1 cellular context compared by ENCODE assay signal in the genomic region with DNA sequence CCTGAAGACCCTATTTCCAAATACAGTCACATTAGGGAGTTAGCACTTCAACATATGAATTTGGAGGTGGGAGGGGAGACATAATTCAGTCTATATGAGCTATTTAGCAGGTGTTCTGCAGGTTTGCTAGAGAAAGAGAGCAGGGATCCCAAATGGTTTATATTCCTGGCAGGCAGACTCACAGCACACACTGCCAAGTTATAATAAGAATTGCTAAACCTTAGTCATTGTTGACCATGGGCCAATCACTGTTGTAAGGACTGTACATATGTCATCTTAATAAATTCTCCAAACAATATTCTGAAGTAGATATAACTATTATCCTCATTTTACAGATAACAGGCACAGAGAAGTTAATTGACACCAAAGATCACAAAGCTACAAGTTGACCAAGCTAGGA.
TF ChIP-seq lines count a peak whose summit lies in the region.

No MANE protein-coding gene starts in this region.

TF ChIP-seq in IMR-90, 13 proteins besides CTCF, POLR2A, EP300 and RAD21:
- TF ChIP-seq NFE2L2 (IDR thresholded peaks at IDR 0.05; ENCODE audit: low read depth, low read length): no peak
- TF ChIP-seq FOS (IDR thresholded peaks at IDR 0.05; ENCODE audit: low read depth, low read length): no peak
- no peak for TF ChIP-seq CEBPB (IDR thresholded peaks at IDR 0.05; ENCODE audit: low read depth, low read length)
- TF ChIP-seq, protein P1, sequence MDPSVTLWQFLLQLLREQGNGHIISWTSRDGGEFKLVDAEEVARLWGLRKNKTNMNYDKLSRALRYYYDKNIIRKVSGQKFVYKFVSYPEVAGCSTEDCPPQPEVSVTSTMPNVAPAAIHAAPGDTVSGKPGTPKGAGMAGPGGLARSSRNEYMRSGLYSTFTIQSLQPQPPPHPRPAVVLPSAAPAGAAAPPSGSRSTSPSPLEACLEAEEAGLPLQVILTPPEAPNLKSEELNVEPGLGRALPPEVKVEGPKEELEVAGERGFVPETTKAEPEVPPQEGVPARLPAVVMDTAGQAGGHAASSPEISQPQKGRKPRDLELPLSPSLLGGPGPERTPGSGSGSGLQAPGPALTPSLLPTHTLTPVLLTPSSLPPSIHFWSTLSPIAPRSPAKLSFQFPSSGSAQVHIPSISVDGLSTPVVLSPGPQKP (IDR thresholded peaks at IDR 0.05; ENCODE audit: borderline replicate concordance, low read depth, low read length): no peak
- TF ChIP-seq RFX5 (IDR thresholded peaks at IDR 0.05; ENCODE audit: low read depth, low read length): no peak
- TF ChIP-seq, protein P2, sequence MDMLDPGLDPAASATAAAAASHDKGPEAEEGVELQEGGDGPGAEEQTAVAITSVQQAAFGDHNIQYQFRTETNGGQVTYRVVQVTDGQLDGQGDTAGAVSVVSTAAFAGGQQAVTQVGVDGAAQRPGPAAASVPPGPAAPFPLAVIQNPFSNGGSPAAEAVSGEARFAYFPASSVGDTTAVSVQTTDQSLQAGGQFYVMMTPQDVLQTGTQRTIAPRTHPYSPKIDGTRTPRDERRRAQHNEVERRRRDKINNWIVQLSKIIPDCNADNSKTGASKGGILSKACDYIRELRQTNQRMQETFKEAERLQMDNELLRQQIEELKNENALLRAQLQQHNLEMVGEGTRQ (IDR thresholded peaks at IDR 0.05; ENCODE audit: low read depth, low read length): no peak
- no peak for TF ChIP-seq SMC3 (IDR thresholded peaks at IDR 0.05; ENCODE audit: low read depth, low read length)
- TF ChIP-seq MXI1 (IDR thresholded peaks at IDR 0.05; ENCODE audit: borderline replicate concordance, low read depth, low read length): no peak
- TF ChIP-seq CHD1 (IDR thresholded peaks at IDR 0.05; ENCODE audit: low read depth, low read length): no peak
- TF ChIP-seq BHLHE40 (IDR thresholded peaks at IDR 0.05; ENCODE audit: low read depth, low read length): no peak
- no peak for TF ChIP-seq MAFK (IDR thresholded peaks at IDR 0.05; ENCODE audit: low read depth, low read length)
- TF ChIP-seq RCOR1 (IDR thresholded peaks at IDR 0.05; ENCODE audit: insufficient replicate concordance, low read length): no peak
